Comparison of ENCODE assay signal across 25 cellular contexts in the genomic region with DNA sequence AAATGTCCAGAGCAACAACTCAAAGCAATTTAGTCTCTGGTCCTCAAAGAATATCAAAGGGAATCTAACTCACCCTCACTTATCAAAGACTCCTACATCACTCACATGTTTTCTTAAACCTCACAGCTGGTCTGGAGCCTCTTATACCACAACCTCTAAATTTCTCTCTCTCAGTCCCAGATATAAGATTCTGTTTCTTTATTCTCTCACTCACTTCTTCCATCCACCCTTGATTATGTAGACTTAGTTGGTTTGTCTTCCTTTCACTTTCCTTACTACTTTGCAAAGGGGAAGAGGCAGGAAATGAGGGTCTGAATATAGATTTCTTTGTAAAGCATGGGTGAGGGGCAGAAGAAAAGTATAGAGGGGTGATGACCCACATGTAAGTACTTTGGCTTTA.
"Had no signal": no experiment of that assay in that cellular context is flagged by ENCODE, and none has a peak within 500 bp of the region (broad histone marks: within the 10 kb centered on the region; RNA-seq: fewer than 3 reads in every experiment).

No MANE protein-coding gene starts in this region.

- ATAC-seq: Panc1 had no signal

- DNase-seq: activated CD4-positive, alpha-beta memory T cell treated with anti-CD3 and anti-CD28 coated beads for 36 hours; activated CD4-positive, alpha-beta T cell treated with anti-CD3 and anti-CD28 coated beads, Interleukin-2, amount 10 ng/mL, durations not matched to agents 7 days and 5 days; activated CD4-positive, CD25-positive, alpha-beta regulatory T cell; activated CD8-positive, alpha-beta memory T cell treated with anti-CD3 and anti-CD28 coated beads, Interleukin-2, amount 50 U/mL, for 4 hours; activated effector memory CD4-positive, alpha-beta T cell treated with Interleukin-2 at 50 U/mL for 16 hours; activated naive CD4-positive, alpha-beta T cell; caudate nucleus; MG63; MV-4-11; NCI-H1092 treated with DMSO at 0.1 percent for 48 hours; NCI-H1417 treated with DMSO at 0.1 percent for 48 hours; NCI-H1694; NCI-H2029; NCI-H2107; NCI-H2171 treated with DMSO at 0.1 percent for 48 hours; NCI-H226; NCI-H69; NK-92 treated with Interleukin-12 subunit alpha and Interleukin-12 subunit beta, amount 100 ng/mL, for 24 hours; OCI-M1; Right ventricle myocardium superior; RPMI8226; SJCRH30; SK-N-SH; T-helper 1 cell had no signal

- H3K9me3 Mint-ChIP-seq: activated CD4-positive, alpha-beta memory T cell treated with anti-CD3 and anti-CD28 coated beads for 36 hours; activated CD4-positive, alpha-beta T cell treated with anti-CD3 and anti-CD28 coated beads, Interleukin-2, amount 10 ng/mL, durations not matched to agents 7 days and 5 days had no signal

- H3K4me3 Mint-ChIP-seq: activated CD4-positive, alpha-beta memory T cell treated with anti-CD3 and anti-CD28 coated beads for 36 hours; activated CD4-positive, alpha-beta T cell treated with anti-CD3 and anti-CD28 coated beads, Interleukin-2, amount 10 ng/mL, durations not matched to agents 7 days and 5 days had no signal

- H3K27ac Mint-ChIP-seq: activated CD4-positive, alpha-beta memory T cell treated with anti-CD3 and anti-CD28 coated beads for 36 hours; activated CD4-positive, alpha-beta T cell treated with anti-CD3 and anti-CD28 coated beads, Interleukin-2, amount 10 ng/mL, durations not matched to agents 7 days and 5 days had no signal

- H3K36me3 Mint-ChIP-seq: activated CD4-positive, alpha-beta memory T cell treated with anti-CD3 and anti-CD28 coated beads for 36 hours had no signal

- H3K27me3 Mint-ChIP-seq: activated CD4-positive, alpha-beta T cell treated with anti-CD3 and anti-CD28 coated beads, Interleukin-2, amount 10 ng/mL, durations not matched to agents 7 days and 5 days had no signal
